ENCODE assay signal across 8 cellular contexts in the genomic region with DNA sequence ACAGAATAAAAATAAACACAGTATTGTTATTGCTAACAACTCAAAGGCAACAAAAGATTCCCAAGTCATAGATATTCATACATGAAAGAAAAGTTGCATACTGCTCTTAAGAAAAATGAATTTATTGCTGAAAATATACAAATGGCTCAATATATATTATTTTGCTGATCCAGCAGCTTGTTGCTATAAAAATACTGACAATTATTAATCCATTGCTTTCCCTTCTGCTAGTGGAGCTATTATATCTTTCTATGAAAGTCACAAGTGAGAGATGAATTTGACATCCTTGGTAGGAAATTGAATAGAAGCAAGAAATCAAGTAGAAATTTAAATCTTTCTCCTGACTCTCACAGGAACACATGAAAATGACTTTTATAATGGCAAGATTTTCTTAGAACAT.
"Had no signal": no experiment of that assay in that cellular context is flagged by ENCODE, and none has a peak within 500 bp of the region (broad histone marks: within the 10 kb centered on the region; RNA-seq: fewer than 3 reads in every experiment).

No MANE protein-coding gene starts in this region.

- FAIRE-seq: H1, H54, HTR-8/SVneo had no signal

- H3K4me3 ChIP-seq: GM23338 had no signal

- H3K9ac ChIP-seq: KMS-11 had no signal

- H3K4me2 ChIP-seq: GM23338, KMS-11 had no signal

- DNase-seq: H9, Karpas-422, KBM-7 had no signal

- ATAC-seq: GM23338 had no signal

- H3K27ac ChIP-seq: KMS-11 had no signal

- H2AFZ ChIP-seq: GM23338 had no signal
